8 cellular contexts compared by ENCODE assay signal in the genomic region with DNA sequence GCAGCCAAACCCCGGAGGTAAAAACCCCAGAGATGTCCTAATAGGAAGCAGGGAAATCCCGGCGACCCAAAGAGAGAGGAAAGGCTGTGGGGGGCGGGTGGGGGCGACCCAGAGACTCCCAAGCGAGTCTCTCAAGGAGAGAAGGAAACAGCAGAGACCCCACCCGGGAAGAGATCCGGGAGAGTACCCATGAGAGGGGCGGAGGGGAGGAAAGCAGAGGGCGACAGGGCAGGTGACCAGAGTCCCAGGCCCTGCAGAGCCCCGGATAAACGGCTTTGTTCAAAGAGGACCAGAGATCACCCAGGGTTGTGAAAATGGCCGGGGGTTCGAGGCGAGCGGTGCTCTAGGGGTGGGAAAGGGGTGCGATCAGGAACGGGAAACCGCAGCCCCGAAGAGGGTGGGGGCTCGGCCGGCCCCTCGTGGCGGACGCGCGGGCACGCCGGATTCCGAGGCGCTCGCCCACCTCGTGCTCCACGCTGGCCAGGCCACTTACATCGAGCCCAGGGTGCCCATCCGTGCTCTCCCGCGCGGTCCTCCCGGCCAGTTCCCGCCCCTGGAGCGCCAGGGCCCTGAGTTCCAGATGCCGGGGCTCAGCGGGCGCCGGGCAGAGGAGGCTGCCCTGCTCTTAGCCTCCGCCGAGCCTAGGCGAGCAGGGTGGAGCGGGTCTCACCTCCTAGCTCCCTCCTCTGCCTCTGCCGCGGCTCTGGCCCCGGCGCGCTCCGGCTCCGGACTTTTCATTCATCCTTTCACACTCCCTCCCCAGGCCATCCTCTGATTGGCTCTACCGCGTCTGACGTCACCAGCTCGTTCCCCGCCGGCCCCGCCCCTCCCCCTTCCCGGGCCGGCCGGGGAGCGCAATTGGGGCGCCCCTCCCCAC. TPM values are rescaled to one million over a fixed set of nuclear protein-coding genes. Genes with fewer than 3 reads are reported as not detected.
DNase-seq lines count a peak whose midpoint lies in the region; TF ChIP-seq lines count a peak whose summit lies in the region.

No MANE protein-coding gene starts in this region.

- H3K9me3 ChIP-seq in GM23248 (ENCODE audit: low read depth) (no peaks in the 10 kb centered on the region), sigmoid colon (no peaks in the 10 kb centered on the region)

- H3K36me3 Mint-ChIP-seq in T-helper 1 cell treated with Interleukin-12 subunit alpha and Interleukin-12 subunit beta and Interleukin-4 antibody, amounts not matched to agents 30 μg/mL and 1 μg/mL, for 36 hours (ENCODE audit: low read depth) = no peaks in the 10 kb centered on the region

- H3K4me2 ChIP-seq in GM23248 (ENCODE audit: unreplicated experiment) = peak overlapping the region; percentile 25

- H3K4me1 ChIP-seq in GM23248 (ENCODE audit: insufficient read depth) (no peaks in the 10 kb centered on the region), sigmoid colon (peaks cover 0 to 23% (median 23%) of the 10 kb centered on the region in 4 donors)

- in situ Hi-C loops in GM23248 (cut with MboI) (no loop called here), astrocyte of the cerebellum (cut with HindIII; ENCODE audit: low sequenced_read_pairs) (no loop called here)

- peaks cover 94% of the 10 kb centered on the region for H3K27me3 ChIP-seq in GM23248 (replicated peaks; ENCODE audit: insufficient read depth)
- H3K27me3 ChIP-seq in sigmoid colon = peaks cover 42 to 100% (median 74%) of the 10 kb centered on the region in 3 donors

- no peaks in the 10 kb centered on the region for H4K20me1 ChIP-seq in GM23248 (ENCODE audit: insufficient read depth)

- TF ChIP-seq EP300 in sigmoid colon (IDR thresholded peaks at IDR 0.05) = no peak

- H3K27ac Mint-ChIP-seq in T-helper 1 cell treated with Interleukin-12 subunit alpha and Interleukin-12 subunit beta and Interleukin-4 antibody, amounts not matched to agents 30 μg/mL and 1 μg/mL, for 36 hours = no peak overlapping the region

- H3K27ac ChIP-seq in GM23248 (no peak overlapping the region), sigmoid colon (no peak overlapping the region)

- peak overlapping the region; percentile 44 for H3K4me3 ChIP-seq in GM23248
- H3K4me3 ChIP-seq in astrocyte of the cerebellum (ENCODE audit: low read depth, low read length) = peak overlapping the region; percentile 5
- peak overlapping the region in 3 of 4 donors; percentile 17 to 36 (median 36) for H3K4me3 ChIP-seq in sigmoid colon

- H3K9me2 ChIP-seq in GM23248 (ENCODE audit: insufficient read depth) = no peaks in the 10 kb centered on the region

- H3K9ac ChIP-seq in GM23248 = no peak overlapping the region

- no peaks in the 10 kb centered on the region for H3K9me3 Mint-ChIP-seq in T-helper 1 cell treated with Interleukin-12 subunit alpha and Interleukin-12 subunit beta and Interleukin-4 antibody, amounts not matched to agents 30 μg/mL and 1 μg/mL, for 36 hours

- intact Hi-C loops in sigmoid colon (cut with DNase I) = no loop called here

- peaks cover 11% of the 10 kb centered on the region for H3K4me1 Mint-ChIP-seq in T-helper 1 cell treated with Interleukin-12 subunit alpha and Interleukin-12 subunit beta and Interleukin-4 antibody, amounts not matched to agents 30 μg/mL and 1 μg/mL, for 36 hours (ENCODE audit: low read depth)

- TF ChIP-seq CTCF in astrocyte of the cerebellum (IDR thresholded peaks at IDR 0.05; ENCODE audit: low read depth, low read length, missing control alignments) = no peak
- no peak for TF ChIP-seq CTCF in sigmoid colon (IDR thresholded peaks at IDR 0.05)

- H3K27me3 Mint-ChIP-seq in T-helper 1 cell treated with Interleukin-12 subunit alpha and Interleukin-12 subunit beta and Interleukin-4 antibody, amounts not matched to agents 30 μg/mL and 1 μg/mL, for 36 hours (ENCODE audit: low read depth) = peaks cover 96% of the 10 kb centered on the region

- peak overlapping the region; percentile 89 for H3K4me3 Mint-ChIP-seq in T-helper 1 cell treated with Interleukin-12 subunit alpha and Interleukin-12 subunit beta and Interleukin-4 antibody, amounts not matched to agents 30 μg/mL and 1 μg/mL, for 36 hours

- TF ChIP-seq POLR2A in sigmoid colon (IDR thresholded peaks at IDR 0.05) = no peak

- H3F3A ChIP-seq in GM23248 (ENCODE audit: insufficient read depth) = no peaks in the 10 kb centered on the region

- peak overlapping the region; percentile 23; the same call in 1 of the 2 replicates for H2AFZ ChIP-seq in GM23248

- DNase-seq in DMS153 (lab: John Stamatoyannopoulos, UW) (peak; percentile 91), GM23248 (peak; percentile 82), NCI-H1048 (lab: John Stamatoyannopoulos, UW) (peak; percentile 78), astrocyte of the cerebellum (ENCODE audit: low read depth) (no peak), hypothalamus (lab: John Stamatoyannopoulos, UW) (peak in 49 of 51 donors; percentile 41 to 93 (median 82)), sigmoid colon (peak; percentile 83), SKM-1 treated with dmso at 0.1 percent for 144 hours (lab: John Stamatoyannopoulos, UW; ENCODE audit: unreplicated experiment) (no peak)

- 9% methylated on average over 45 to 69 of the region's 69 CpGs for WGBS in GM23248 (ENCODE audit: low coverage in 1 of 2, low lambda C conversion rate in 2 of 2, missing lambda C conversion rate in 2 of 2), 2 experiments
- 2 to 4% methylated on average over 69 of the region's 69 CpGs for WGBS in sigmoid colon, 2 donors

- H3K36me3 ChIP-seq in GM23248 (ENCODE audit: low read depth) (no peaks in the 10 kb centered on the region), sigmoid colon (no peaks in the 10 kb centered on the region)

- no peaks in the 10 kb centered on the region for H3K79me2 ChIP-seq in GM23248 (ENCODE audit: insufficient read depth)

RNA-seq across cellular contexts. Expression of a gene that starts 52.3 kb away (rescaled TPM):
- not detected in 2 replicates for total RNA-seq in GM23248 (2014; rRNA removed; shearing (Covaris generic))
- not detected in 2 replicates for polyA plus RNA-seq in GM23248 (2016; fragmentation: Nextera tagmentation; extraction: Ambion mirVana)
- total RNA-seq in sigmoid colon = not detected
- polyA plus RNA-seq in sigmoid colon = not detected

Comparison
In these comparisons a context has a peak if more than half of its experiments do, and no peak if none do; other contexts are left out.
1. DNase-seq: peak in DMS153 (single experiment), GM23248 (single experiment), NCI-H1048 (single experiment), hypothalamus (49 of 51) and sigmoid colon (single experiment); none in astrocyte of the cerebellum (single experiment) and SKM-1 treated with dmso at 0.1 percent for 144 hours (single experiment).
2. Peak in every context shown above with its lines, with median percentiles within 50 percentile points of each other: H3K4me3 ChIP-seq.